In genomic region chr1:214466759-214467585, GRCh38 we compare ENCODE assay signal across 1 cellular context.
TF ChIP-seq lines count a peak whose summit lies in the region.

No MANE protein-coding gene starts in this region.

TF ChIP-seq in SK-N-SH treated with all-trans-retinoic acid at 6 μM for 48 hours, 23 proteins besides CTCF, POLR2A, EP300 and RAD21 (continued from another document):
- TF ChIP-seq POU6F1 (CRISPR knock-in tag; IDR thresholded peaks at IDR 0.05; ENCODE audit: borderline replicate concordance, low read depth): no peak
- TF ChIP-seq ZC3H10 (CRISPR knock-in tag; IDR thresholded peaks at IDR 0.05): no peak
- TF ChIP-seq BACH2 (CRISPR knock-in tag; IDR thresholded peaks at IDR 0.05; ENCODE audit: borderline replicate concordance): no peak
- TF ChIP-seq ARNTL (CRISPR knock-in tag; IDR thresholded peaks at IDR 0.05; ENCODE audit: borderline replicate concordance, low read depth): no peak
- no peak for TF ChIP-seq ESRRG (CRISPR knock-in tag; IDR thresholded peaks at IDR 0.05)
- no peak for TF ChIP-seq RARB (CRISPR knock-in tag; IDR thresholded peaks at IDR 0.05)
- TF ChIP-seq PATZ1 (CRISPR knock-in tag; IDR thresholded peaks at IDR 0.05; ENCODE audit: borderline replicate concordance): no peak
- TF ChIP-seq CREB5 (CRISPR knock-in tag; IDR thresholded peaks at IDR 0.05; ENCODE audit: low read depth): no peak
- TF ChIP-seq SNAI2 (CRISPR knock-in tag; IDR thresholded peaks at IDR 0.05): no peak
- no peak for TF ChIP-seq TCF4 (CRISPR knock-in tag; IDR thresholded peaks at IDR 0.05; ENCODE audit: borderline replicate concordance)
- no peak for TF ChIP-seq OSR1 (CRISPR knock-in tag; IDR thresholded peaks at IDR 0.05)
- TF ChIP-seq CSRNP3 (CRISPR knock-in tag; IDR thresholded peaks at IDR 0.05): no peak
